ENCODE assay signal across 8 cellular contexts in genomic region chr11:6681949-6682348, GRCh38. TPM values are rescaled to one million over a fixed set of nuclear protein-coding genes. Genes with fewer than 3 reads are reported as not detected.
A peak's percentile ranks its signal among the peaks of the same experiment; 100 is the strongest.
DNase-seq lines count a peak whose midpoint lies in the region; ATAC-seq and TF ChIP-seq lines count a peak whose summit lies in the region.

No MANE protein-coding gene starts in this region.

- peak overlapping the region; percentile 92 for H3K4me3 ChIP-seq in adipocyte (ENCODE audit: low read length)
- H3K4me3 ChIP-seq in lung: peak overlapping the region; percentile 92
- H3K4me3 ChIP-seq in aorta (ENCODE audit: low read length in 2 of 2): peak overlapping the region; percentile 48 to 77

- ATAC-seq in lung (ENCODE audit: insufficient read depth, low FRiP score): no peak
- ATAC-seq in aorta (ENCODE audit: low FRiP score): no peak

- H3K9me3 ChIP-seq in adipocyte (ENCODE audit: control insufficient read depth, low read length) (no peaks in the 10 kb centered on the region), lung (ENCODE audit: control insufficient read depth in 2 of 2, insufficient read depth in 1 of 2, low read length in 1 of 2) (no peaks in the 10 kb centered on the region), aorta (ENCODE audit: control insufficient read depth, low read length) (no peaks in the 10 kb centered on the region)

- no peaks in the 10 kb centered on the region for H3K27me3 ChIP-seq in adipocyte (replicated peaks; ENCODE audit: control insufficient read depth, insufficient read depth, low read length)
- no peaks in the 10 kb centered on the region for H3K27me3 ChIP-seq in lung (ENCODE audit: control insufficient read depth, insufficient read depth)
- H3K27me3 ChIP-seq in aorta (ENCODE audit: control insufficient read depth in 1 of 2, insufficient read depth in 2 of 2, low read length in 1 of 2): no peaks in the 10 kb centered on the region

- H3K9ac ChIP-seq in adipocyte (ENCODE audit: low read length): peak overlapping the region; percentile 95

- H3K27ac ChIP-seq in lung (ENCODE audit: low read depth in 1 of 2, low read length in 1 of 2) (peak overlapping the region in 1 of 2 donors; percentile 6), aorta (ENCODE audit: low read depth in 1 of 2, low read length in 2 of 2) (no peak overlapping the region)

- H3K4me1 ChIP-seq in adipocyte (ENCODE audit: control insufficient read depth, insufficient read depth, low read length) (peaks cover 21% of the 10 kb centered on the region), lung (ENCODE audit: control insufficient read depth in 2 of 2, insufficient read depth in 2 of 2, low read length in 2 of 2) (peaks cover 4 to 12% of the 10 kb centered on the region in 2 donors), aorta (ENCODE audit: control insufficient read depth in 1 of 2, insufficient read depth in 2 of 2, low read length in 2 of 2) (peaks cover 0 to 1% of the 10 kb centered on the region in 2 donors)

- peaks cover 14% of the 10 kb centered on the region for H3K36me3 ChIP-seq in adipocyte (ENCODE audit: control insufficient read depth, insufficient read depth, low read length, severe bottlenecking)
- peaks cover 0 to 5% of the 10 kb centered on the region in 2 donors for H3K36me3 ChIP-seq in lung (ENCODE audit: control insufficient read depth in 2 of 2, insufficient read depth in 2 of 2, low read length in 2 of 2)
- no peaks in the 10 kb centered on the region for H3K36me3 ChIP-seq in aorta (ENCODE audit: control insufficient read depth in 1 of 2, insufficient read depth in 2 of 2, low read length in 1 of 2)

- DNase-seq in stimulated activated CD4-positive, alpha-beta T cell treated with anti-CD3 and anti-CD28 coated beads, Interleukin-15, amount 100 ng/mL, for 24 hours: peak; percentile 27
- no peak for DNase-seq in stimulated activated CD4-positive, alpha-beta T cell treated with anti-CD3 and anti-CD28 coated beads, Interleukin-2, amount 100 ng/mL, for 48 hours
- peak; percentile 35 for DNase-seq in adipocyte (ENCODE audit: low read depth)
- DNase-seq in lung (ENCODE audit: low spot score): no peak
- no peak for DNase-seq in aorta
- DNase-seq in NCI-H1105 (lab: John Stamatoyannopoulos, UW): no peak
- no peak for DNase-seq in effector CD8-positive, alpha-beta T cell (lab: John Stamatoyannopoulos, UW)
- DNase-seq in CD1c-positive myeloid dendritic cell (ENCODE audit: extremely low spot score): no peak

- no peak for TF ChIP-seq CTCF in lung (IDR thresholded peaks at IDR 0.05; ENCODE audit: control extremely low read depth, extremely low read depth)

- intact Hi-C loops in aorta (cut with DNase I): loop anchor here (5.0 to 10.0 kb wide), 6 partner anchors 45 to 297 kb away; partner anchors contain the start of genes ARFIP2 (in 1 of the 2), ILK (in 1 of the 2), RRP8 (in 1 of the 2) and TIMM10B (in 1 of the 2)

- WGBS in lung, 2 donors: 15 to 19% methylated on average over 5 of the region's 5 CpGs
- 11 to 14% methylated on average over 5 of the region's 5 CpGs for WGBS in aorta, 2 donors

RNA-seq across cellular contexts. Expression of gene MRPL17, which starts 1.2 kb away (rescaled TPM):
- total RNA-seq in lung (10 to 100 TPM; 28.2 to 43.2 TPM), aorta (10 to 100 TPM; 27.5 to 30.1 TPM)
- polyA plus RNA-seq in lung (10 to 100 TPM; 48.6 to 81.4 TPM), aorta (10 to 100 TPM; 19.3 to 22.8 TPM)

RNA-seq across cellular contexts. Expression of gene DCHS1, which starts 26.3 kb away (rescaled TPM):
- 10 to 100 TPM; 14.9 to 39.9 TPM for total RNA-seq in lung
- polyA plus RNA-seq in lung: 1 to 10 TPM; 6.0 to 8.2 TPM
- total RNA-seq in aorta: 10 to 100 TPM; 60.8 to 64.4 TPM
- 10 to 100 TPM in 1 of 2 donors, 1 to 10 TPM in 1; 1.4 to 12.4 TPM for polyA plus RNA-seq in aorta

Comparison
In these comparisons a context has a peak if more than half of its experiments do, and no peak if none do; other contexts are left out.
1. DNase-seq: peak in stimulated activated CD4-positive, alpha-beta T cell treated with anti-CD3 and anti-CD28 coated beads, Interleukin-15, amount 100 ng/mL, for 24 hours (single experiment) and adipocyte (single experiment); none in stimulated activated CD4-positive, alpha-beta T cell treated with anti-CD3 and anti-CD28 coated beads, Interleukin-2, amount 100 ng/mL, for 48 hours (0 of 2), lung (single experiment), aorta (0 of 2), NCI-H1105 (single experiment), effector CD8-positive, alpha-beta T cell (single experiment) and CD1c-positive myeloid dendritic cell (single experiment).
2. Peak in every context shown above with its lines, with median percentiles within 50 percentile points of each other: H3K4me3 ChIP-seq.